1 cellular context compared by ENCODE assay signal in the genomic region with DNA sequence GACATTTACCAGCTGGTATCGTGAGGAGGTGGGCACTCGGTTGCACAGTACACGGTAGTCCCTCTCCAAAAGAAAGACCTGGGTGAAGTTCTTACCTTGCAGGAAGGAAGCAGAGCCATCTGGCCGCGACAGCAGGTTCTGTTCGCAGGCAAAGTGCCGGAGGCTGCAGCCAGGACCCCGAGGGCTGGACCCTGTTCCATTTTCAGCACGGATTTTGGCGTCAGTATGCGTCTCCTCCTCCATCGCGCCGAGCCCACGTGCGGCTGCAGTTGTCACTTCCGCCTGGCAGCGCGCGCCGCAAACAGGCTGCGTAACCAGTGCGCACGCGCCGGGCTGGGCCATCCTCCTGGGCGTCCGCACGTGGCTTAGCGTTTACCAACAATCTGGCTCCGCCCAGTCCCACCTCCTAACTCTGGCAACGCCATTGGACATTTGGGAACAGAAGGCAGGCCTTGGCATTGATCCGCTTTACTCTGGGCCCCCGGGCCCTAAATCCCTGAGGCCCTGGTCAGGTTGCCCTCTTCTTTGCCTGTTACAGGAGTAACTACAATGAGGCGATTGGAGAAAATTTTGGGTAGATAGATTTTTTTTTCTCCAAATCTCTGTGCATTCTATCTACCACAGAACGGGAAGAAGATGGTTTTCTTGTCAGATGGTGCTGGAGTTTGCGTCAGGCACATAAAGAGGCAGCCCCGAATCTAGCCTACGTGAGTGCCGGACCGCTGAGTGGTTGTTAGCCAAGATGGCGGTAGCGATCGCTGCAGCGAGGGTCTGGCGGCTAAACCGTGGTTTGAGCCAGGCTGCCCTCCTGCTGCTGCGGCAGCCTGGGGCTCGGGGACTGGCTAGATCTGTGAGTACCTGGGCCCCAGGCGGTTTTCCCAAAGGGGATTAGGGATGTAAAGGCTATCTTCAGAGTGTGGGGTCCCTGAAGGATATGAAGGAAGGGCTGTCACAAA.
TF ChIP-seq lines count a peak whose summit lies in the region.

A gene (plus strand): TSS at position 733 of the 956 bp plus-strand sequence. CDS start 10 bp downstream, at position 743.
A gene (minus strand): TSS at position 274 of the 956 bp plus-strand sequence. CDS start 31 bp downstream, at position 243.

TF ChIP-seq in H1, 55 proteins besides CTCF, POLR2A, EP300 and RAD21 (continued from another document):
- TF ChIP-seq KDM1A (IDR thresholded peaks at IDR 0.05; ENCODE audit: borderline replicate concordance, low read length) (no peak), SRF (IDR thresholded peaks at IDR 0.05; ENCODE audit: low read depth, low read length) (no peak), NRF1 (IDR thresholded peaks at IDR 0.05; ENCODE audit: low read depth, low read length) (peak; percentile 95)
TF ChIP-seq in H1: peak in this region for 24.
